ENCODE assay signal across 1 cellular context in the genomic region with DNA sequence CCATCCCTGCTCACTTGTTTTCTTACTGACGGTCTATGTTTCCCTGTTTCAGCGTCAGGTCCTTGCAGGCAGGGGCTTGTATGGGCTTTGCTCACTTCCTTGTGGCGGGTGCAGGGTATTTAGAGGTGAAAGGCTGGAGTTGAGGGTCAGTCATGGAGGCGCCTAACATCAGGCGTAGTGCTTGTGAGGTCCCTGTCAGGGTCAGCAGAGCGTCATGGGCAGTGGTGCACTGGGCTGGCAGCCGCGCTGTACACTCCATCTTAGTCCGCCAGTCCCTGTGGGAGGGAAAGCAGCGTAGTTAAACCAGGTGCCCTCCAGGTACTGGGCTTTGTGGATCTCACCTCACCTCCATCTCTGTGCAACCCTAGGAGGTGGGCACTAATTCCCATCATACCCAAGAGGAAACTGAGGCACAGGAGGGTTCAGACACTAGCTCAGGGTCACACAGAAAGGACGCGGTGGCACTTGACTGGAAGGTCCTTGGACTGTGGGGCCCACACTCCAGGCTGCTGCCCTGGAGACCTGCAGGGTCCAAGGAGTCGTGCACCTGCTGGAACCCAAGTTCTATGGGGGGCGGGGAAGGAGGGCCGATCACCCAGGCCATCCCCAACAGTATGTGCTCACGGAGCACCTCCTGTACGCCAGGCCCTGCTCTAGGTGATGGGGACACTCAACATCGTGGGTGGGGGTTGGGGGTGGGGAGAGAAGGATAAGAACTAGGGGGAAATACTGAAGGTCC.
TF ChIP-seq lines count a peak whose summit lies in the region.

No MANE protein-coding gene starts in this region.

TF ChIP-seq in GM23338, 12 proteins besides CTCF, POLR2A, EP300 and RAD21 (continued from another document):
- TF ChIP-seq, protein P1, sequence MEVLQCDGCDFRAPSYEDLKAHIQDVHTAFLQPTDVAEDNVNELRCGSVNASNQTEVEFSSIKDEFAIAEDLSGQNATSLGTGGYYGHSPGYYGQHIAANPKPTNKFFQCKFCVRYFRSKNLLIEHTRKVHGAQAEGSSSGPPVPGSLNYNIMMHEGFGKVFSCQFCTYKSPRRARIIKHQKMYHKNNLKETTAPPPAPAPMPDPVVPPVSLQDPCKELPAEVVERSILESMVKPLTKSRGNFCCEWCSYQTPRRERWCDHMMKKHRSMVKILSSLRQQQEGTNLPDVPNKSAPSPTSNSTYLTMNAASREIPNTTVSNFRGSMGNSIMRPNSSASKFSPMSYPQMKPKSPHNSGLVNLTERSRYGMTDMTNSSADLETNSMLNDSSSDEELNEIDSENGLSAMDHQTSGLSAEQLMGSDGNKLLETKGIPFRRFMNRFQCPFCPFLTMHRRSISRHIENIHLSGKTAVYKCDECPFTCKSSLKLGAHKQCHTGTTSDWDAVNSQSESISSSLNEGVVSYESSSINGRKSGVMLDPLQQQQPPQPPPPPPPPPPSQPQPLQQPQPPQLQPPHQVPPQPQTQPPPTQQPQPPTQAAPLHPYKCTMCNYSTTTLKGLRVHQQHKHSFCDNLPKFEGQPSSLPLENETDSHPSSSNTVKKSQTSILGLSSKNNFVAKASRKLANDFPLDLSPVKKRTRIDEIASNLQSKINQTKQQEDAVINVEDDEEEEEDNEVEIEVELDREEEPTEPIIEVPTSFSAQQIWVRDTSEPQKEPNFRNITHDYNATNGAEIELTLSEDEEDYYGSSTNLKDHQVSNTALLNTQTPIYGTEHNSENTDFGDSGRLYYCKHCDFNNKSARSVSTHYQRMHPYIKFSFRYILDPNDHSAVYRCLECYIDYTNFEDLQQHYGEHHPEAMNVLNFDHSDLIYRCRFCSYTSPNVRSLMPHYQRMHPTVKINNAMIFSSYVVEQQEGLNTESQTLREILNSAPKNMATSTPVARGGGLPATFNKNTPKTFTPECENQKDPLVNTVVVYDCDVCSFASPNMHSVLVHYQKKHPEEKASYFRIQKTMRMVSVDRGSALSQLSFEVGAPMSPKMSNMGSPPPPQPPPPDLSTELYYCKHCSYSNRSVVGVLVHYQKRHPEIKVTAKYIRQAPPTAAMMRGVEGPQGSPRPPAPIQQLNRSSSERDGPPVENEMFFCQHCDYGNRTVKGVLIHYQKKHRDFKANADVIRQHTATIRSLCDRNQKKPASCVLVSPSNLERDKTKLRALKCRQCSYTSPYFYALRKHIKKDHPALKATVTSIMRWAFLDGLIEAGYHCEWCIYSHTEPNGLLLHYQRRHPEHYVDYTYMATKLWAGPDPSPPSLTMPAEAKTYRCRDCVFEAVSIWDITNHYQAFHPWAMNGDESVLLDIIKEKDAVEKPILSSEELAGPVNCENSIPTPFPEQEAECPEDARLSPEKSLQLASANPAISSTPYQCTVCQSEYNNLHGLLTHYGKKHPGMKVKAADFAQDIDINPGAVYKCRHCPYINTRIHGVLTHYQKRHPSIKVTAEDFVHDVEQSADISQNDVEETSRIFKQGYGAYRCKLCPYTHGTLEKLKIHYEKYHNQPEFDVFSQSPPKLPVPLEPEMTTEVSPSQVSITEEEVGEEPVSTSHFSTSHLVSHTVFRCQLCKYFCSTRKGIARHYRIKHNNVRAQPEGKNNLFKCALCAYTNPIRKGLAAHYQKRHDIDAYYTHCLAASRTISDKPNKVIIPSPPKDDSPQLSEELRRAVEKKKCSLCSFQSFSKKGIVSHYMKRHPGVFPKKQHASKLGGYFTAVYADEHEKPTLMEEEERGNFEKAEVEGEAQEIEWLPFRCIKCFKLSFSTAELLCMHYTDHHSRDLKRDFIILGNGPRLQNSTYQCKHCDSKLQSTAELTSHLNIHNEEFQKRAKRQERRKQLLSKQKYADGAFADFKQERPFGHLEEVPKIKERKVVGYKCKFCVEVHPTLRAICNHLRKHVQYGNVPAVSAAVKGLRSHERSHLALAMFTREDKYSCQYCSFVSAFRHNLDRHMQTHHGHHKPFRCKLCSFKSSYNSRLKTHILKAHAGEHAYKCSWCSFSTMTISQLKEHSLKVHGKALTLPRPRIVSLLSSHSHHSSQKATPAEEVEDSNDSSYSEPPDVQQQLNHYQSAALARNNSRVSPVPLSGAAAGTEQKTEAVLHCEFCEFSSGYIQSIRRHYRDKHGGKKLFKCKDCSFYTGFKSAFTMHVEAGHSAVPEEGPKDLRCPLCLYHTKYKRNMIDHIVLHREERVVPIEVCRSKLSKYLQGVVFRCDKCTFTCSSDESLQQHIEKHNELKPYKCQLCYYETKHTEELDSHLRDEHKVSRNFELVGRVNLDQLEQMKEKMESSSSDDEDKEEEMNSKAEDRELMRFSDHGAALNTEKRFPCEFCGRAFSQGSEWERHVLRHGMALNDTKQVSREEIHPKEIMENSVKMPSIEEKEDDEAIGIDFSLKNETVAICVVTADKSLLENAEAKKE (CRISPR knock-in tag; IDR thresholded peaks at IDR 0.05) = no peak
- TF ChIP-seq EZH2phosphoT487 (IDR thresholded peaks at IDR 0.05; ENCODE audit: unreplicated experiment) (no peak), EZH2 (IDR thresholded peaks at IDR 0.05; ENCODE audit: low read depth, unreplicated experiment) (no peak), STAT1 (IDR thresholded peaks at IDR 0.05; ENCODE audit: unreplicated experiment) (no peak), CREB1 (CRISPR knock-in tag; IDR thresholded peaks at IDR 0.05; ENCODE audit: low read depth) (no peak), POLR2AphosphoS5 (IDR thresholded peaks at IDR 0.05; ENCODE audit: low read depth) (no peak; the same call in 1 of the 2 replicates), NANOG (IDR thresholded peaks at IDR 0.05; ENCODE audit: borderline replicate concordance) (no peak), ZNF331 (CRISPR knock-in tag; IDR thresholded peaks at IDR 0.05; ENCODE audit: low read depth) (no peak), JUNB (IDR thresholded peaks at IDR 0.05; ENCODE audit: unreplicated experiment) (no peak), ZNF114 (CRISPR knock-in tag; IDR thresholded peaks at IDR 0.05) (no peak)
- TF ChIP-seq, protein P2, sequence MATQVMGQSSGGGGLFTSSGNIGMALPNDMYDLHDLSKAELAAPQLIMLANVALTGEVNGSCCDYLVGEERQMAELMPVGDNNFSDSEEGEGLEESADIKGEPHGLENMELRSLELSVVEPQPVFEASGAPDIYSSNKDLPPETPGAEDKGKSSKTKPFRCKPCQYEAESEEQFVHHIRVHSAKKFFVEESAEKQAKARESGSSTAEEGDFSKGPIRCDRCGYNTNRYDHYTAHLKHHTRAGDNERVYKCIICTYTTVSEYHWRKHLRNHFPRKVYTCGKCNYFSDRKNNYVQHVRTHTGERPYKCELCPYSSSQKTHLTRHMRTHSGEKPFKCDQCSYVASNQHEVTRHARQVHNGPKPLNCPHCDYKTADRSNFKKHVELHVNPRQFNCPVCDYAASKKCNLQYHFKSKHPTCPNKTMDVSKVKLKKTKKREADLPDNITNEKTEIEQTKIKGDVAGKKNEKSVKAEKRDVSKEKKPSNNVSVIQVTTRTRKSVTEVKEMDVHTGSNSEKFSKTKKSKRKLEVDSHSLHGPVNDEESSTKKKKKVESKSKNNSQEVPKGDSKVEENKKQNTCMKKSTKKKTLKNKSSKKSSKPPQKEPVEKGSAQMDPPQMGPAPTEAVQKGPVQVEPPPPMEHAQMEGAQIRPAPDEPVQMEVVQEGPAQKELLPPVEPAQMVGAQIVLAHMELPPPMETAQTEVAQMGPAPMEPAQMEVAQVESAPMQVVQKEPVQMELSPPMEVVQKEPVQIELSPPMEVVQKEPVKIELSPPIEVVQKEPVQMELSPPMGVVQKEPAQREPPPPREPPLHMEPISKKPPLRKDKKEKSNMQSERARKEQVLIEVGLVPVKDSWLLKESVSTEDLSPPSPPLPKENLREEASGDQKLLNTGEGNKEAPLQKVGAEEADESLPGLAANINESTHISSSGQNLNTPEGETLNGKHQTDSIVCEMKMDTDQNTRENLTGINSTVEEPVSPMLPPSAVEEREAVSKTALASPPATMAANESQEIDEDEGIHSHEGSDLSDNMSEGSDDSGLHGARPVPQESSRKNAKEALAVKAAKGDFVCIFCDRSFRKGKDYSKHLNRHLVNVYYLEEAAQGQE (IDR thresholded peaks at IDR 0.05; ENCODE audit: unreplicated experiment) = no peak
TF ChIP-seq in GM23338: peak in this region for 0.
